Comparison of ENCODE assay signal across 23 cellular contexts in the genomic region with DNA sequence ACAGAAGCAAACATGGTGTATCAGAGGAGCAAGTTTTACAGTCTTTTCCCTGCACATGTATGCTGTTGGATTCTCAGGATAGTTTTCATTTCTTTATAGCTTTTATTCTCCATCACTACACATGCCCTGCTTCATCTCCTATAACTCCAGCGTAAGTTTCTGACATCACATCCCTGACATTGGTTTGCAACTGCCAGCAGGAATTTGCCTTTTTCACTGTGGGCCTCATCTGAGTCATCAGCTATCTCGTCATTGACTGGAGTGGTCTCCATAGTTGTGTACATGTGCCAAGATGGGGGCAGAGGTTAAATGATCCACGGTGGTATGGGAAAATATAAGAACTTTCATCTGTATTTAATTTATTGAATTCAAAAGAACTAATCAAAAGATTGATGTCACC.
"Had no signal": no experiment of that assay in that cellular context is flagged by ENCODE, and none has a peak within 500 bp of the region (broad histone marks: within the 10 kb centered on the region; RNA-seq: fewer than 3 reads in every experiment).

No MANE protein-coding gene starts in this region.

- H3K4me3 ChIP-seq: cardiac muscle cell, esophagus muscularis mucosa, gastrocnemius medialis, heart left ventricle, prostate gland, right atrium auricular region, SK-N-MC, skin epidermis, suprapubic skin, transverse colon had no signal

- ATAC-seq: gastrocnemius medialis; heart left ventricle; left ventricle myocardium superior; stimulated activated naive CD8-positive, alpha-beta T cell treated with anti-CD3 and anti-CD28 coated beads, Interleukin-15, amount 100 ng/mL, for 72 hours; T-cell had no signal

- DNase-seq: activated B cell treated with CpG ODN at 0.5 μM for 24 hours; activated CD4-positive, alpha-beta memory T cell treated with anti-CD3 and anti-CD28 coated beads, Interleukin-2, amount 10 ng/mL, durations not matched to agents 7 days and 5 days; activated CD4-positive, alpha-beta T cell treated with anti-CD3 and anti-CD28 coated beads for 4 hours; activated naive CD4-positive, alpha-beta T cell treated with anti-CD3 and anti-CD28 coated beads for 36 hours; activated T-cell treated with anti-CD3 and anti-CD28 coated beads, Interleukin-2, amount 50 U/mL, for 24 hours; aorta; dermis blood vessel endothelial cell; effector memory CD4-positive, alpha-beta T cell; gastrocnemius medialis; heart left ventricle; kidney glomerular epithelial cell; left ventricle myocardium superior; stimulated activated CD4-positive, alpha-beta T cell treated with anti-CD3 and anti-CD28 coated beads, Interleukin-2, amount 100 ng/mL, for 48 hours; stimulated activated naive CD8-positive, alpha-beta T cell treated with anti-CD3 and anti-CD28 coated beads, Interleukin-15, amount 100 ng/mL, for 72 hours; T-cell; transverse colon had no signal
